ENCODE assay signal across 10 cellular contexts in the genomic region with DNA sequence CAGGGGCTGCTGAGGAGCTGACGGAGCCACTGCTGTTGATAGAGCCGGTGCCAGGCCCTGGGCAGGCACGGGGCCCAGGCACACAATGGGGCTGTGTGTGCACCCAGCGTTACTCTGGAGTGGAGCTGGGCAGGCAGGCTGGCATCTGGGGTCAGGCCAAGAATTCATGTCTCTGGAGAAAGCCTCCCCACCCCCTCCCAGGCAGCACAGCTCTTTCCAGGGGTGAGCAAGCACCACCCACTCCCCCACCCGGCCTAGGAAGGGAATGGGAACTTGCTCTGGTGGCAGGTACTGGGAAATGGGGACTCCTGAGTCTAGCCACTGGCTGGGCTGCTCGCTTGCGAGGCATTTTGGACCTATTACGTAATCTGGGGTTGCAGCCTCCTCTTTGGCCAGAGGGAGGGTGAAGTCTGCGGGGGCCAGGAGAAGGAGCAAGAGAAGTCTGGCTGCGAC. TPM values are rescaled to one million over a fixed set of nuclear protein-coding genes. Genes with fewer than 3 reads are reported as not detected.
A peak's percentile ranks its signal among the peaks of the same experiment; 100 is the strongest.
DNase-seq lines count a peak whose midpoint lies in the region; ATAC-seq and TF ChIP-seq lines count a peak whose summit lies in the region.
"Had no signal": no experiment of that assay in that cellular context is flagged by ENCODE, and none has a peak within 500 bp of the region (broad histone marks: within the 10 kb centered on the region; RNA-seq: fewer than 3 reads in every experiment).

No MANE protein-coding gene starts in this region.

- H3K4me3 ChIP-seq in prostate gland = no peak overlapping the region
- H3K4me3 ChIP-seq: hepatocyte had no signal

- H3K4me1 Mint-ChIP-seq in activated CD4-positive, alpha-beta memory T cell treated with anti-CD3 and anti-CD28 coated beads for 36 hours (ENCODE audit: low read depth) = peaks cover 33% of the 10 kb centered on the region
- peaks cover 31% of the 10 kb centered on the region for H3K4me1 Mint-ChIP-seq in activated naive CD8-positive, alpha-beta T cell treated with anti-CD3 and anti-CD28 coated beads for 36 hours

- no peaks in the 10 kb centered on the region for H3K36me3 ChIP-seq in prostate gland

- POLR2A ChIA-PET in activated CD4-positive, alpha-beta memory T cell treated with anti-CD3 and anti-CD28 coated beads for 36 hours (lab: Charles Lee) = no interaction called here

- whole genome bisulfite sequencing in prostate gland = 26% methylated on average over 10 of the region's 10 CpGs

- H3K27me3 Mint-ChIP-seq in activated CD4-positive, alpha-beta memory T cell treated with anti-CD3 and anti-CD28 coated beads for 36 hours = no peaks in the 10 kb centered on the region
- no peaks in the 10 kb centered on the region for H3K27me3 Mint-ChIP-seq in activated naive CD8-positive, alpha-beta T cell treated with anti-CD3 and anti-CD28 coated beads for 36 hours

- intact Hi-C loops in Right ventricle myocardium superior (cut with DNase I) (no loop called here), prostate gland (cut with DNase I) (no loop called here)
- intact Hi-C loops in activated CD4-positive, alpha-beta memory T cell treated with anti-CD3 and anti-CD28 coated beads for 36 hours (cut with micrococcal nuclease) = no loop called here

- peaks cover 52% of the 10 kb centered on the region for H3K4me1 ChIP-seq in prostate gland (replicated peaks)

- no peak for TF ChIP-seq POLR2A in prostate gland (IDR thresholded peaks at IDR 0.05)

- H3K27ac ChIP-seq in C4-2B (peak overlapping the region; percentile 68), prostate gland (peak overlapping the region; percentile 76 to 80)
- H3K27ac ChIP-seq: hepatocyte had no signal

- DNase-seq in Right ventricle myocardium superior (peak; percentile 85), prostate gland (ENCODE audit: low spot score) (peak; percentile 85), NCI-H146 (lab: John Stamatoyannopoulos, UW) (no peak)
- no peak for DNase-seq in activated CD4-positive, alpha-beta memory T cell treated with anti-CD3 and anti-CD28 coated beads for 36 hours
- no peak for DNase-seq in activated naive CD8-positive, alpha-beta T cell treated with anti-CD3 and anti-CD28 coated beads for 36 hours
- no peak for DNase-seq in stimulated activated naive CD8-positive, alpha-beta T cell treated with anti-CD3 and anti-CD28 coated beads, Interleukin-15, Interleukin-2, amounts not matched to agents 100 U/mL and 50 U/mL, for 24 hours

- ATAC-seq in SK-N-SH treated with all-trans-retinoic acid at 6 μM for 48 hours = peak; percentile 68
- peak; percentile 76 for ATAC-seq in Right ventricle myocardium superior (ENCODE audit: poor library complexity)
- no peak for ATAC-seq in stimulated activated naive CD8-positive, alpha-beta T cell treated with anti-CD3 and anti-CD28 coated beads, Interleukin-15, Interleukin-2, amounts not matched to agents 100 U/mL and 50 U/mL, for 24 hours

- H3K9me3 ChIP-seq in prostate gland = no peaks in the 10 kb centered on the region

- no peak for TF ChIP-seq CTCF in C4-2B (conservative IDR thresholded peaks at IDR 0.05)
- TF ChIP-seq CTCF in prostate gland (IDR thresholded peaks at IDR 0.05) = peak in 1 of 4 experiments; percentile 9

- CTCF ChIA-PET in activated CD4-positive, alpha-beta memory T cell treated with anti-CD3 and anti-CD28 coated beads for 36 hours (lab: Charles Lee) = no interaction called here

- no peak overlapping the region for H3K4me3 Mint-ChIP-seq in activated CD4-positive, alpha-beta memory T cell treated with anti-CD3 and anti-CD28 coated beads for 36 hours
- H3K4me3 Mint-ChIP-seq in activated naive CD8-positive, alpha-beta T cell treated with anti-CD3 and anti-CD28 coated beads for 36 hours = no peak overlapping the region

- H3K9me3 Mint-ChIP-seq in activated CD4-positive, alpha-beta memory T cell treated with anti-CD3 and anti-CD28 coated beads for 36 hours = no peaks in the 10 kb centered on the region
- H3K9me3 Mint-ChIP-seq in activated naive CD8-positive, alpha-beta T cell treated with anti-CD3 and anti-CD28 coated beads for 36 hours = no peaks in the 10 kb centered on the region

- no peak overlapping the region for H3K27ac Mint-ChIP-seq in activated CD4-positive, alpha-beta memory T cell treated with anti-CD3 and anti-CD28 coated beads for 36 hours
- H3K27ac Mint-ChIP-seq in activated naive CD8-positive, alpha-beta T cell treated with anti-CD3 and anti-CD28 coated beads for 36 hours = no peak overlapping the region

- H3K27me3 ChIP-seq in prostate gland (replicated peaks; ENCODE audit: insufficient read depth) = no peaks in the 10 kb centered on the region
- H3K27me3 ChIP-seq: hepatocyte had no signal

- H3K36me3 Mint-ChIP-seq in activated CD4-positive, alpha-beta memory T cell treated with anti-CD3 and anti-CD28 coated beads for 36 hours = no peaks in the 10 kb centered on the region
- peaks cover 1% of the 10 kb centered on the region for H3K36me3 Mint-ChIP-seq in activated naive CD8-positive, alpha-beta T cell treated with anti-CD3 and anti-CD28 coated beads for 36 hours

TF ChIP-seq in SK-N-SH treated with all-trans-retinoic acid at 6 μM for 48 hours, 23 proteins besides CTCF, POLR2A, EP300 and RAD21 (continues in another document):
- TF ChIP-seq GLIS3 (CRISPR knock-in tag; IDR thresholded peaks at IDR 0.05) (no peak), ISL1 (CRISPR knock-in tag; IDR thresholded peaks at IDR 0.05) (no peak), ZFP30 (CRISPR knock-in tag; IDR thresholded peaks at IDR 0.05) (no peak), OSR1 (CRISPR knock-in tag; IDR thresholded peaks at IDR 0.05) (no peak), CSDC2 (CRISPR knock-in tag; IDR thresholded peaks at IDR 0.05) (no peak), ZFP3 (CRISPR knock-in tag; IDR thresholded peaks at IDR 0.05) (no peak), ZNF70 (CRISPR knock-in tag; IDR thresholded peaks at IDR 0.05) (no peak), SNAI2 (CRISPR knock-in tag; IDR thresholded peaks at IDR 0.05) (no peak), PPARA (CRISPR knock-in tag; IDR thresholded peaks at IDR 0.05; ENCODE audit: borderline replicate concordance) (no peak), TOX (CRISPR knock-in tag; IDR thresholded peaks at IDR 0.05; ENCODE audit: borderline replicate concordance) (no peak)
- TF ChIP-seq, protein P1, sequence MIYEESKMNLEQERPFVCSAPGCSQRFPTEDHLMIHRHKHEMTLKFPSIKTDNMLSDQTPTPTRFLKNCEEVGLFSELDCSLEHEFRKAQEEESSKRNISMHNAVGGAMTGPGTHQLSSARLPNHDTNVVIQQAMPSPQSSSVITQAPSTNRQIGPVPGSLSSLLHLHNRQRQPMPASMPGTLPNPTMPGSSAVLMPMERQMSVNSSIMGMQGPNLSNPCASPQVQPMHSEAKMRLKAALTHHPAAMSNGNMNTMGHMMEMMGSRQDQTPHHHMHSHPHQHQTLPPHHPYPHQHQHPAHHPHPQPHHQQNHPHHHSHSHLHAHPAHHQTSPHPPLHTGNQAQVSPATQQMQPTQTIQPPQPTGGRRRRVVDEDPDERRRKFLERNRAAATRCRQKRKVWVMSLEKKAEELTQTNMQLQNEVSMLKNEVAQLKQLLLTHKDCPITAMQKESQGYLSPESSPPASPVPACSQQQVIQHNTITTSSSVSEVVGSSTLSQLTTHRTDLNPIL (CRISPR knock-in tag; IDR thresholded peaks at IDR 0.05; ENCODE audit: low read depth) = no peak
- TF ChIP-seq, protein P2, sequence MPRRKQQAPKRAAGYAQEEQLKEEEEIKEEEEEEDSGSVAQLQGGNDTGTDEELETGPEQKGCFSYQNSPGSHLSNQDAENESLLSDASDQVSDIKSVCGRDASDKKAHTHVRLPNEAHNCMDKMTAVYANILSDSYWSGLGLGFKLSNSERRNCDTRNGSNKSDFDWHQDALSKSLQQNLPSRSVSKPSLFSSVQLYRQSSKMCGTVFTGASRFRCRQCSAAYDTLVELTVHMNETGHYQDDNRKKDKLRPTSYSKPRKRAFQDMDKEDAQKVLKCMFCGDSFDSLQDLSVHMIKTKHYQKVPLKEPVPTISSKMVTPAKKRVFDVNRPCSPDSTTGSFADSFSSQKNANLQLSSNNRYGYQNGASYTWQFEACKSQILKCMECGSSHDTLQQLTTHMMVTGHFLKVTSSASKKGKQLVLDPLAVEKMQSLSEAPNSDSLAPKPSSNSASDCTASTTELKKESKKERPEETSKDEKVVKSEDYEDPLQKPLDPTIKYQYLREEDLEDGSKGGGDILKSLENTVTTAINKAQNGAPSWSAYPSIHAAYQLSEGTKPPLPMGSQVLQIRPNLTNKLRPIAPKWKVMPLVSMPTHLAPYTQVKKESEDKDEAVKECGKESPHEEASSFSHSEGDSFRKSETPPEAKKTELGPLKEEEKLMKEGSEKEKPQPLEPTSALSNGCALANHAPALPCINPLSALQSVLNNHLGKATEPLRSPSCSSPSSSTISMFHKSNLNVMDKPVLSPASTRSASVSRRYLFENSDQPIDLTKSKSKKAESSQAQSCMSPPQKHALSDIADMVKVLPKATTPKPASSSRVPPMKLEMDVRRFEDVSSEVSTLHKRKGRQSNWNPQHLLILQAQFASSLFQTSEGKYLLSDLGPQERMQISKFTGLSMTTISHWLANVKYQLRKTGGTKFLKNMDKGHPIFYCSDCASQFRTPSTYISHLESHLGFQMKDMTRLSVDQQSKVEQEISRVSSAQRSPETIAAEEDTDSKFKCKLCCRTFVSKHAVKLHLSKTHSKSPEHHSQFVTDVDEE (CRISPR knock-in tag; IDR thresholded peaks at IDR 0.05) = no peak
- TF ChIP-seq, protein P3, sequence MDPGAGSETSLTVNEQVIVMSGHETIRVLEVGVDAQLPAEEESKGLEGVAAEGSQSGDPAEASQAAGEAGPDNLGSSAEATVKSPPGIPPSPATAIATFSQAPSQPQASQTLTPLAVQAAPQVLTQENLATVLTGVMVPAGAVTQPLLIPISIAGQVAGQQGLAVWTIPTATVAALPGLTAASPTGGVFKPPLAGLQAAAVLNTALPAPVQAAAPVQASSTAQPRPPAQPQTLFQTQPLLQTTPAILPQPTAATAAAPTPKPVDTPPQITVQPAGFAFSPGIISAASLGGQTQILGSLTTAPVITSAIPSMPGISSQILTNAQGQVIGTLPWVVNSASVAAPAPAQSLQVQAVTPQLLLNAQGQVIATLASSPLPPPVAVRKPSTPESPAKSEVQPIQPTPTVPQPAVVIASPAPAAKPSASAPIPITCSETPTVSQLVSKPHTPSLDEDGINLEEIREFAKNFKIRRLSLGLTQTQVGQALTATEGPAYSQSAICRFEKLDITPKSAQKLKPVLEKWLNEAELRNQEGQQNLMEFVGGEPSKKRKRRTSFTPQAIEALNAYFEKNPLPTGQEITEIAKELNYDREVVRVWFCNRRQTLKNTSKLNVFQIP (CRISPR knock-in tag; IDR thresholded peaks at IDR 0.05; ENCODE audit: borderline replicate concordance, low read depth) = no peak

RNA-seq across cellular contexts. Expression of a gene that starts 22.7 kb away (rescaled TPM):
- total RNA-seq in Right ventricle myocardium superior (40.7 TPM), prostate gland (10 to 100 TPM; 28.4 to 31.2 TPM)
- 10 to 100 TPM; 11.7 to 13.4 TPM for total RNA-seq in activated CD4-positive, alpha-beta memory T cell treated with anti-CD3 and anti-CD28 coated beads for 36 hours
- total RNA-seq in activated naive CD8-positive, alpha-beta T cell treated with anti-CD3 and anti-CD28 coated beads for 36 hours = 10 to 100 TPM in 1 of 2 experiments, 1 to 10 TPM in 1; 9.3 to 11.5 TPM

RNA-seq across cellular contexts. Expression of a gene that starts 34.5 kb away (rescaled TPM):
- total RNA-seq in Right ventricle myocardium superior (not detected), prostate gland (100 to 1,000 TPM in 1 of 2 donors, 10 to 100 TPM in 1; 18.4 to 391 TPM)
- total RNA-seq in activated CD4-positive, alpha-beta memory T cell treated with anti-CD3 and anti-CD28 coated beads for 36 hours = not detected
- total RNA-seq in activated naive CD8-positive, alpha-beta T cell treated with anti-CD3 and anti-CD28 coated beads for 36 hours = not detected
- total RNA-seq: activated CD8-positive, alpha-beta memory T cell treated with anti-CD3 and anti-CD28 coated beads for 36 hours had no signal

Comparison
In these comparisons a context has a peak if more than half of its experiments do, and no peak if none do; other contexts are left out.
1. DNase-seq: peak in Right ventricle myocardium superior (single experiment) and prostate gland (single experiment); none in activated CD4-positive, alpha-beta memory T cell treated with anti-CD3 and anti-CD28 coated beads for 36 hours (single experiment), activated naive CD8-positive, alpha-beta T cell treated with anti-CD3 and anti-CD28 coated beads for 36 hours (single experiment), stimulated activated naive CD8-positive, alpha-beta T cell treated with anti-CD3 and anti-CD28 coated beads, Interleukin-15, Interleukin-2, amounts not matched to agents 100 U/mL and 50 U/mL, for 24 hours (single experiment) and NCI-H146 (single experiment).
2. RNA of a gene that starts 34.5 kb away (total RNA-seq): 18.4 to 391 TPM in prostate gland; not detected in activated CD4-positive, alpha-beta memory T cell treated with anti-CD3 and anti-CD28 coated beads for 36 hours, not detected in Right ventricle myocardium superior (single experiment) and not detected in activated naive CD8-positive, alpha-beta T cell treated with anti-CD3 and anti-CD28 coated beads for 36 hours; every median in the first group is over 10 times any median in the second.